ENCODE assay signal across 10 cellular contexts in the genomic region with DNA sequence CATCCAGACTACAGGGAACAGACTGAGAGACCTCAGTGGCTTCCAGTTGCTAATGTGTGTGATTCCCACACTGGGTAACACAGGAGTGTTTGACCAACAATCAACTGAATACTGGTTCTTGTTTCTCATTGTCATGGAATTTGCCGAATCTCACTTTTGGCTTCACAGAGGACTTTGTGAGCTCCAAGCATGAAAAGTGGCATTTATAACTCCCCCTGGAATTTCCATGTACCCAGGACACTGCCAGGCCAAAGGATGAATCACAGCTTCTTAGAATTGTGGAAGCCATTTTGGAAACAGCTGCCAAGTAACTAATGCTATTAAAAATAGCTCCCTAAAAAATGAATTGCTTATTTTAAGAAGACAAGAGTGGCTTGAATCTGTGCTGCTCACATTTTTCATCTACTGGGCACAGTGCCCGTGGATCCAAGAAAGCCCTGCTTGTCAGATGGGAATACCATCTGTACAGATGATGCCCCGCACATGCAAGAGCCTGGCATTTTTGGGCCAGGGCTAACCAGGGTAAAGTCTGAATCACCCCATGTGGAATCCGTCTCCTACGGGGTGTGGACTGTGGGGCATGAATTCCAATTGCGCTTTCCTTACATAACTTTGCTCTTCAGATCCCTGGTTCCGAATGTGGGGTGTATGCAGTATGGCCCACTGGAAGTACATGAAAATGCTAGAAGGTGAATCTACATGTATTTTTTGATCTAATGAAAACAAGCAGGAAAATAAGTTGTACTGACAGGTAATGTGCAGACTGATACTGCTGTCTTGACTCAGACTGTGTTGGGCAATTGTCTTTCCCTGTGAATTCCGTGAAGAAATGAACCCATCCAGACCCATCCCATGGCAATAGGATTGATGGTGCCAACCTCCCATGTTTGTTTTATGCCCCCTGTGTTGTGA.
DNase-seq lines count a peak whose midpoint lies in the region; ATAC-seq and TF ChIP-seq lines count a peak whose summit lies in the region.
"Had no signal": no experiment of that assay in that cellular context is flagged by ENCODE, and none has a peak within 500 bp of the region (broad histone marks: within the 10 kb centered on the region; RNA-seq: fewer than 3 reads in every experiment).

No MANE protein-coding gene starts in this region.

- no peak overlapping the region for H3K4me3 Mint-ChIP-seq in chondrocyte (ENCODE audit: unreplicated experiment)
- H3K4me3 Mint-ChIP-seq: activated naive CD8-positive, alpha-beta T cell; naive B cell had no signal

- H3K4me1 Mint-ChIP-seq in chondrocyte (ENCODE audit: low read depth) = peaks cover 25% of the 10 kb centered on the region
- H3K4me1 Mint-ChIP-seq: naive B cell had no signal

- H3K27ac Mint-ChIP-seq in chondrocyte (ENCODE audit: unreplicated experiment) = peak overlapping the region; percentile 80
- H3K27ac Mint-ChIP-seq: activated naive CD8-positive, alpha-beta T cell had no signal

- ATAC-seq in HG02571 (IDR thresholded peaks at IDR 0.05; ENCODE audit: unreplicated experiment) = no peak

- TF ChIP-seq CTCF in chondrocyte (IDR thresholded peaks at IDR 0.05) = no peak

- peaks cover 3% of the 10 kb centered on the region for H3K36me3 Mint-ChIP-seq in chondrocyte (ENCODE audit: low read depth)
- H3K36me3 Mint-ChIP-seq: activated naive CD8-positive, alpha-beta T cell had no signal

- H3K9me3 Mint-ChIP-seq in chondrocyte (ENCODE audit: low read depth) = no peaks in the 10 kb centered on the region

- no peaks in the 10 kb centered on the region for H3K27me3 Mint-ChIP-seq in chondrocyte (ENCODE audit: low read depth)
- H3K27me3 Mint-ChIP-seq: naive B cell had no signal

- DNase-seq in HS-27A (ENCODE audit: low read depth) (peak; percentile 96), chondrocyte (ENCODE audit: low spot score) (no peak), iris pigment epithelial cell (ENCODE audit: low read depth) (peak; percentile 80), superior temporal gyrus (ENCODE audit: extremely low spot score) (peak; percentile 67), mesenteric fat pad (ENCODE audit: low spot score) (no peak), iPS-NIHi11 (ENCODE audit: low spot score) (no peak), NCI-H69 (lab: John Stamatoyannopoulos, UW) (no peak)
- DNase-seq: naive B cell had no signal

Comparison
In these comparisons a context has a peak if more than half of its experiments do, and no peak if none do; other contexts are left out.
1. DNase-seq: peak in HS-27A (single experiment), iris pigment epithelial cell (single experiment) and superior temporal gyrus (single experiment); none in chondrocyte (single experiment), mesenteric fat pad (single experiment), iPS-NIHi11 (single experiment) and NCI-H69 (single experiment).